8 cellular contexts compared by ENCODE assay signal in the genomic region with DNA sequence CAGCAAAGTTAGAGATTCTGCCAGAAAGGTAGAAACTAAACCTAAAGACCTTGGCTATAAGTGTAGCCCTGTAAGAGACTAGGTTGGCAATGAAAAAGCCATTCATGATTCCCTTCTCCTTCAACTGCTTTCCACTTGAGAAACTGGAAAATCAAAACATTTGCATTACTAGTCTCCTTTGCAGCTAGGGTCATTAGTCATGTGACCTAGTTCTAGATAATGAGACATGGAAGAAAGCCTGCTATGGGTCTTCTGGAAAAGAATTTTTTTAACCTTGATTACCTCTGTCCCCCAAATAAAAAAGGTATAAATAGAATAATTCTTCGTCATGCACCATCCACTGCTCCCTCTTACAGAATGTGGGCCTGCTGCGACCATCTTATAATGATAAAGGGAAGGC.
"Had no signal": no experiment of that assay in that cellular context is flagged by ENCODE, and none has a peak within 500 bp of the region (broad histone marks: within the 10 kb centered on the region; RNA-seq: fewer than 3 reads in every experiment).

No MANE protein-coding gene starts in this region.

- FAIRE-seq: HepG2 had no signal

- DNase-seq: GM23248, GOT3, H7, HFFc6 had no signal

- H3K9ac ChIP-seq: GM23248 had no signal

- ATAC-seq: HCT116, HepG2 had no signal

- H2AFZ ChIP-seq: GM23248 had no signal

- H3K36me3 ChIP-seq: HAP-1 had no signal

- H3K9me3 ChIP-seq: HAP-1 had no signal

- H3K4me3 ChIP-seq: GM23248, HAP-1 had no signal

- H3K27ac ChIP-seq: GM23248, HL-60 had no signal
